Comparison of ENCODE assay signal across 8 cellular contexts in the genomic region with DNA sequence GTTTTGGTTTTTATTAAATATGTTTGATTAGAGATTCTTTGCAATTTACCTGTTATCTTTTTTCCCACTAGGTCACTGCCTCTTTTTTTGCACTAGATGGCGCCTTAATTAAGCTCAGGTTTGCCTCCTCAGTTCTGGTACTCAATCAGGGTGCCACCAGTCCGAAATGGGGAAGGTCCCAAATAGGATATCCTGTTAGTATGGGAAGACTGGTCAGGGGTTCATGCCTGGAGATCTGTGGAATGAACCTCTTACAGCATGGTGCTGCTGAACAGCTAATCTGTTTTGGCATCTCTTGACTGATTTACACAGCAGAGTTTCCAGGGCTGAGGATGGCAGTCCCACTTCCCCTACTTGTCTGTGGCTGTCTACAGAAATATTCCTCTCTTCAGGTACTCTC. TPM values are rescaled to one million over a fixed set of nuclear protein-coding genes. Genes with fewer than 3 reads are reported as not detected.
DNase-seq lines count a peak whose midpoint lies in the region; ATAC-seq and TF ChIP-seq lines count a peak whose summit lies in the region.

No MANE protein-coding gene starts in this region.

- no peaks in the 10 kb centered on the region for H3K4me1 ChIP-seq in gastroesophageal sphincter

- H3K27ac ChIP-seq in gastroesophageal sphincter, result no peak overlapping the region

- peaks cover 67 to 83% (median 82%) of the 10 kb centered on the region in 3 donors for H3K4me1 Mint-ChIP-seq in T-cell

- 0 to 50% methylated on average over 1 of the region's 2 CpGs for WGBS in gastroesophageal sphincter (ENCODE audit: low coverage in 1 of 2), 2 donors

- peaks cover 0 to 11% of the 10 kb centered on the region in 2 donors for H3K27me3 Mint-ChIP-seq in T-cell

- peaks cover 6% of the 10 kb centered on the region for H3K36me3 Mint-ChIP-seq in T-cell

- CTCF ChIA-PET in T-cell (lab: Charles Lee), result interaction anchor here in 1 of 2 donors (0.6 to 1.4 kb wide), 9 partner anchors 12 to 80 kb away, joined by 3 to 5 read pairs (median 4); a partner anchor contains a TSS

- H3K4me3 ChIP-seq in gastroesophageal sphincter, result no peak overlapping the region

- POLR2A ChIA-PET in T-cell (lab: Charles Lee), result interaction anchor here in 1 of 2 donors (1.1 kb wide), 1 partner anchor 308 kb away, joined by 5 read pairs; no protein-coding TSS in a partner anchor

- TF ChIP-seq CTCF in gastroesophageal sphincter (IDR thresholded peaks at IDR 0.05), result peak in 3 of 4 experiments; percentile 18 to 52 (median 19)

- no peak for TF ChIP-seq POLR2A in gastroesophageal sphincter (IDR thresholded peaks at IDR 0.05)

- peak; percentile 10 for DNase-seq in COLO829 (ENCODE audit: low spot score)
- peak in 2 of 34 experiments; percentile 5 to 18 for DNase-seq in T-cell
- DNase-seq in activated effector memory CD4-positive, alpha-beta T cell treated with Interleukin-2 at 50 U/mL for 16 hours, result no peak
- DNase-seq in NCI-H1105 (lab: John Stamatoyannopoulos, UW), result no peak
- no peak for DNase-seq in NCI-H524 treated with DMSO at 0.1 percent for 48 hours (lab: John Stamatoyannopoulos, UW)

- H3K9me3 ChIP-seq in gastroesophageal sphincter, result no peaks in the 10 kb centered on the region

- peak overlapping the region; percentile 85 to 89 (median 88) for H3K4me3 Mint-ChIP-seq in T-cell

- ATAC-seq in GM19351 (IDR thresholded peaks at IDR 0.05; ENCODE audit: unreplicated experiment) (peak; percentile 50), T-cell (replicated peaks in 1 of 4) (no peak), gastroesophageal sphincter (no peak), HG02938 (IDR thresholded peaks at IDR 0.05; ENCODE audit: unreplicated experiment) (no peak)

- no peaks in the 10 kb centered on the region for H3K36me3 ChIP-seq in gastroesophageal sphincter

- H3K9me3 Mint-ChIP-seq in T-cell, result no peaks in the 10 kb centered on the region

- no peaks in the 10 kb centered on the region for H3K27me3 ChIP-seq in gastroesophageal sphincter

- H3K27ac Mint-ChIP-seq in T-cell, result peak overlapping the region; percentile 94 to 98

- TF ChIP-seq EP300 in gastroesophageal sphincter (IDR thresholded peaks at IDR 0.05), result no peak

RNA-seq across cellular contexts. Expression of a gene that starts 24.2 kb away (rescaled TPM):
- total RNA-seq in T-cell (10 to 100 TPM; 24.6 to 34.4 (median 32.7) TPM), gastroesophageal sphincter (not detected)

RNA-seq across cellular contexts. Expression of a gene that starts 38.5 kb away (rescaled TPM):
- total RNA-seq in T-cell (not detected), gastroesophageal sphincter (not detected)

Comparison
In these comparisons a context has a peak if more than half of its experiments do, and no peak if none do; other contexts are left out.
1. RNA of a gene that starts 24.2 kb away (total RNA-seq): 24.6 to 34.4 TPM in T-cell; not detected in gastroesophageal sphincter; every median in the first group is over 10 times any median in the second.